Comparison of ENCODE assay signal across 20 cellular contexts in the genomic region with DNA sequence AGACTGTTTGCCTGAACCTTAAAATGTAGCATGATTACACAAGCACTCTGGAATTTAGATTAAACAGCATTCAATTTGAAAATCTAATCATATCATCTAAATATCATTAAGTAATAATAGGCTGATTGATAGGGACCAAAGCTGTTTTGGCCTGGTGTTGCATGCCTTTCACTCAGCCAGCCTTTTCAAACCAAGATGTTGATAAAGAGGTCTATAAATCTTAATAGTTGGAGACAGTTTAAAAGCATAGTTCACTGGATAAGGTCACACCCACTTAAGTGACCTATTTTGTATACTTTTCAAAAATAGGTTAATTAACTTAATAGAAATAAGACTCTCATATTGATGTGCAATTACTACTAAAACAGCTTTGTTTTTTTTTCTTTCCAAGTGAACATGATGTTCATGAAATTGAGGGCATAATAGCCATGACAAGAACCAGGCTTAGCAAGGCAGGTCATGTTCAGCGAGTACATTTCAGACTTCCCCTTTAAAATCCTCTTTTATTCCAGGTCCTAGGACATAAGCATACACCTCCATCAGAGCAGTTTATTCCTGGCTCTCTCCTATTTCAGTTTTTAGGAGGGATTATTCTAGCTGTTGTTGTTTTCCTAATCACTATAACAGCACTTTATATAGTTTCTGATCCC.
DNase-seq lines count a peak whose midpoint lies in the region; ATAC-seq and TF ChIP-seq lines count a peak whose summit lies in the region.
"Had no signal": no experiment of that assay in that cellular context is flagged by ENCODE, and none has a peak within 500 bp of the region (broad histone marks: within the 10 kb centered on the region; RNA-seq: fewer than 3 reads in every experiment).

No MANE protein-coding gene starts in this region.

- peaks cover 0 to 2% of the 10 kb centered on the region in 2 donors for H3K27me3 Mint-ChIP-seq in natural killer cell (ENCODE audit: low read depth in 2 of 2)
- H3K27me3 Mint-ChIP-seq: IgD-negative memory B cell, naive B cell had no signal

- no peaks in the 10 kb centered on the region for H3K36me3 Mint-ChIP-seq in natural killer cell
- H3K36me3 Mint-ChIP-seq: naive B cell had no signal

- no peaks in the 10 kb centered on the region for H3K9me3 Mint-ChIP-seq in natural killer cell
- H3K9me3 Mint-ChIP-seq: GM23338, IgD-negative memory B cell, naive B cell had no signal

- no peak overlapping the region for H3K4me3 Mint-ChIP-seq in natural killer cell
- H3K4me3 Mint-ChIP-seq: GM23338, IgD-negative memory B cell, naive B cell had no signal

- H3K79me2 ChIP-seq in mammary epithelial cell (ENCODE audit: insufficient read depth, low read length), result no peaks in the 10 kb centered on the region

- intact Hi-C loops in breast epithelium (cut with DNase I; ENCODE audit: low total_unique reads) (no loop called here), mammary epithelial cell (cut with micrococcal nuclease) (no loop called here), vagina (cut with DNase I) (no loop called here), natural killer cell (cut with micrococcal nuclease) (no loop called here)

- no peaks in the 10 kb centered on the region for H3K9me3 ChIP-seq in breast epithelium
- H3K9me3 ChIP-seq in mammary epithelial cell (replicated peaks; ENCODE audit: insufficient read depth, low read length), result no peaks in the 10 kb centered on the region
- no peaks in the 10 kb centered on the region for H3K9me3 ChIP-seq in vagina
- H3K9me3 ChIP-seq: Peyer's patch, psoas muscle, tibial nerve had no signal

- WGBS in mammary epithelial cell (ENCODE audit: low coverage, missing lambda C conversion rate), result 100% methylated on average over 1 of the region's 1 CpG

- H3K4me1 ChIP-seq in breast epithelium, result peaks cover 0 to 8% of the 10 kb centered on the region in 2 donors
- no peaks in the 10 kb centered on the region for H3K4me1 ChIP-seq in mammary epithelial cell (ENCODE audit: insufficient read depth, low read length)
- H3K4me1 ChIP-seq in vagina, result peaks cover 62% of the 10 kb centered on the region

- H3K27ac ChIP-seq in breast epithelium (peak overlapping the region; percentile 3 to 42), mammary epithelial cell (ENCODE audit: insufficient read depth, low read depth, low read length) (no peak overlapping the region), vagina (peak overlapping the region; percentile 60), caudate nucleus (ENCODE audit: low read depth, low read length) (no peak overlapping the region)
- H3K27ac ChIP-seq: psoas muscle, SK-N-MC had no signal

- CTCF ChIA-PET in mammary epithelial cell (lab: Charles Lee; ENCODE audit: low non-redundant PET), result no interaction called here

- no peak overlapping the region for H3K4me2 ChIP-seq in mammary epithelial cell (ENCODE audit: insufficient read depth, low read depth, low read length)
- H3K4me2 ChIP-seq: GM23338 had no signal

- H3K27ac Mint-ChIP-seq in natural killer cell, result no peak overlapping the region
- H3K27ac Mint-ChIP-seq: GM23338, IgD-negative memory B cell had no signal

- no peak overlapping the region for H3K9ac ChIP-seq in mammary epithelial cell (ENCODE audit: insufficient read depth, low read length)

- dilution Hi-C loops in mammary epithelial cell (cut with HindIII; ENCODE audit: low sequenced_read_pairs), result no loop called here

- in situ Hi-C loops in mammary epithelial cell (cut with MboI; ENCODE audit: low sequenced_read_pairs in 2 of 2), result no loop called here

- no peaks in the 10 kb centered on the region for H3K27me3 ChIP-seq in breast epithelium
- no peaks in the 10 kb centered on the region for H3K27me3 ChIP-seq in mammary epithelial cell (ENCODE audit: insufficient read depth, low read length)
- H3K27me3 ChIP-seq in vagina, result no peaks in the 10 kb centered on the region
- H3K27me3 ChIP-seq: Peyer's patch, tibial nerve had no signal

- H3K4me3 ChIP-seq in breast epithelium (no peak overlapping the region), mammary epithelial cell (replicated peaks in 1 of 3; ENCODE audit: insufficient read depth in 1 of 3, low read depth in 2 of 3, low read length in 3 of 3) (no peak overlapping the region), vagina (no peak overlapping the region)
- H3K4me3 ChIP-seq: GM23338, Peyer's patch, psoas muscle, SK-N-MC, tibial nerve had no signal

- DNase-seq in breast epithelium (ENCODE audit: low spot score in 2 of 2) (no peak), mammary epithelial cell (no peak), cerebellar cortex (ENCODE audit: low spot score) (peak; percentile 55), omental fat pad (ENCODE audit: low spot score) (no peak), vagina (ENCODE audit: extremely low spot score in 2 of 2) (no peak), natural killer cell (no peak), caudate nucleus (lab: John Stamatoyannopoulos, UW) (no peak)
- DNase-seq: activated CD4-positive, alpha-beta T cell treated with anti-CD3 and anti-CD28 coated beads for 48 hours; activated CD8-positive, alpha-beta memory T cell treated with anti-CD3 and anti-CD28 coated beads, Interleukin-2, amount 50 U/mL, for 4 hours; activated effector memory CD4-positive, alpha-beta T cell treated with anti-CD3 and anti-CD28 coated beads, Interleukin-2, amount 50 U/mL, for 16 hours; naive B cell; Peyer's patch; psoas muscle; stimulated activated CD4-positive, alpha-beta T cell treated with anti-CD3 and anti-CD28 coated beads, Interleukin-12 subunit alpha, Interleukin-12 subunit beta, amount 100 ng/mL, for 4 hours; T1000 had no signal

- no peak for TF ChIP-seq CTCF in breast epithelium (IDR thresholded peaks at IDR 0.05)
- TF ChIP-seq CTCF in mammary epithelial cell (conservative IDR thresholded peaks at IDR 0.05 in 1 of 2, IDR thresholded peaks at IDR 0.05 in 1 of 2; ENCODE audit: extremely low read depth in 1 of 2, insufficient read depth in 1 of 2, low read depth in 1 of 2, low read length in 2 of 2), result no peak
- no peak for TF ChIP-seq CTCF in omental fat pad (IDR thresholded peaks at IDR 0.05)
- TF ChIP-seq CTCF in vagina (IDR thresholded peaks at IDR 0.05), result no peak
- TF ChIP-seq CTCF in natural killer cell (IDR thresholded peaks at IDR 0.05), result no peak

- H3K4me1 Mint-ChIP-seq in natural killer cell, result peaks cover 0 to 5% of the 10 kb centered on the region in 2 donors
- H3K4me1 Mint-ChIP-seq: IgD-negative memory B cell, naive B cell had no signal

- H3K36me3 ChIP-seq in breast epithelium (no peaks in the 10 kb centered on the region), mammary epithelial cell (ENCODE audit: insufficient read depth, low read length) (no peaks in the 10 kb centered on the region), vagina (no peaks in the 10 kb centered on the region)
- H3K36me3 ChIP-seq: Peyer's patch, tibial nerve had no signal

- no peaks in the 10 kb centered on the region for H4K20me1 ChIP-seq in mammary epithelial cell (ENCODE audit: insufficient read depth, low read length)

- no TSS peak for BruUV-seq in mammary epithelial cell (replicated peaks; lab: Mats Ljungman, UMichigan)

- TF ChIP-seq POLR2A in breast epithelium (IDR thresholded peaks at IDR 0.05) (no peak), vagina (IDR thresholded peaks at IDR 0.05) (no peak)

- ATAC-seq in omental fat pad (ENCODE audit: low FRiP score), result peak; percentile 55
- no peak for ATAC-seq in natural killer cell
- no peak for ATAC-seq in GM21723 (IDR thresholded peaks at IDR 0.05; ENCODE audit: unreplicated experiment)
- ATAC-seq: GM23338, psoas muscle had no signal

- H2AFZ ChIP-seq in mammary epithelial cell (ENCODE audit: low read depth, low read length), result no peak overlapping the region
- H2AFZ ChIP-seq: GM23338 had no signal

Comparison
In these comparisons a context has a peak if more than half of its experiments do, and no peak if none do; other contexts are left out.
1. H3K27ac ChIP-seq: peak in breast epithelium (2 of 2) and vagina (single experiment); none in mammary epithelial cell (single experiment) and caudate nucleus (single experiment).